In genomic region chrX:53093177-53093655, GRCh38 we compare ENCODE assay signal across 8 cellular contexts. TPM values are rescaled to one million over a fixed set of nuclear protein-coding genes. Genes with fewer than 3 reads are reported as not detected.
A peak's percentile ranks its signal among the peaks of the same experiment; 100 is the strongest.
DNase-seq lines count a peak whose midpoint lies in the region; ATAC-seq, FAIRE-seq and TF ChIP-seq lines count a peak whose summit lies in the region.

No MANE protein-coding gene starts in this region.

- peaks cover 2% of the 10 kb centered on the region; the same call in 2 of the 3 replicates for H3K79me2 ChIP-seq in K562 (ENCODE audit: control insufficient read depth, insufficient read depth, low read length)

- FAIRE-seq in K562 (lab: Jason Lieb, UNC): peak; percentile 62

- CTCF ChIA-PET in HEK293T (lab: Yijun Ruan, JAX): no interaction called here
- CTCF ChIA-PET in K562 (lab: Yijun Ruan, JAX; ENCODE audit: low intra/inter-chr PET ratio): interaction anchor here (0.6 to 1.7 kb wide), 4 partner anchors 22 to 421 kb away, joined by 3 to 4 read pairs (median 4); no protein-coding TSS in a partner anchor

- peak overlapping the region; percentile 92 for H2AFZ ChIP-seq in K562 (ENCODE audit: low read depth, low read length)

- DNase-seq in DMS79 (lab: John Stamatoyannopoulos, UW) (peak; percentile 44), HEK293T (ENCODE audit: extremely low spot score) (peak; percentile 65), NCI-H146 (lab: John Stamatoyannopoulos, UW) (peak; percentile 80), T-helper 9 cell (peak; percentile 66), K562 (ENCODE audit: extremely low read depth in 1 of 4, low spot score in 3 of 4) (peak; percentile 71 to 81 (median 76)), gastrocnemius medialis (peak; percentile 56 to 78), globus pallidus (ENCODE audit: low spot score) (no peak)

- peak overlapping the region; percentile 28 to 59; a peak in 3 of 4 replicates for H3K9ac ChIP-seq in K562 (ENCODE audit: insufficient read depth in 1 of 2, low read depth in 2 of 2, low read length in 2 of 2)
- no peak overlapping the region for H3K9ac ChIP-seq in iPS-15b (ENCODE audit: low read depth, low read length)

- no peaks in the 10 kb centered on the region for H4K20me1 ChIP-seq in K562 (replicated peaks; ENCODE audit: control insufficient read depth, insufficient read depth, low read length)

- intact Hi-C loops in K562 (cut with micrococcal nuclease): no loop called here
- intact Hi-C loops in gastrocnemius medialis (cut with DNase I; ENCODE audit: low total_unique reads): loop anchor here (1.0 to 5.0 kb wide), 3 partner anchors 22 to 349 kb away; partner anchors contain the start of gene KDM5C

- H3K4me2 ChIP-seq in K562 (ENCODE audit: insufficient read depth, low read length): peak overlapping the region; percentile 84

- in situ Hi-C loops in K562 (cut with MboI) (no loop called here), gastrocnemius medialis (cut with MboI; ENCODE audit: low sequenced_read_pairs in 4 of 4) (loop anchor here in 2 of 4 donors (10.0 to 25.0 kb wide), 2 partner anchors 119 to 132 kb away; partner anchors contain the start of gene KDM5C (in 1 of the 2))

- H3K9me3 ChIP-seq in K562 (replicated peaks; ENCODE audit: control insufficient read depth, insufficient read depth, low read depth, low read length) (no peaks in the 10 kb centered on the region; the same call in 1 of the 2 replicates), iPS-15b (ENCODE audit: control insufficient read depth, insufficient read depth, low read length) (no peaks in the 10 kb centered on the region), gastrocnemius medialis (no peaks in the 10 kb centered on the region)

- WGBS in K562 (ENCODE audit: insufficient coverage, low coverage, missing lambda C conversion rate): 0% methylated on average over 11 of the region's 16 CpGs

- POLR2A ChIA-PET in HEK293T (lab: Yijun Ruan, JAX) (no interaction called here), K562 (lab: Yijun Ruan, JAX) (no interaction called here)

- TF ChIP-seq RAD21 in K562 (CRISPR knock-in tag; conservative IDR thresholded peaks at IDR 0.05 in 1 of 2, IDR thresholded peaks at IDR 0.05 in 1 of 2): peak; percentile 39 to 50

- ATAC-seq in K562 (peak; percentile 90), gastrocnemius medialis (peak; percentile 44 to 63)

- H3K4me1 ChIP-seq in K562 (replicated peaks in 1 of 2; ENCODE audit: control insufficient read depth in 2 of 2, insufficient read depth in 2 of 2, low read length in 2 of 2): peaks cover 4 to 6% of the 10 kb centered on the region in 2 experiments; a peak in 2 of 5 replicates
- no peaks in the 10 kb centered on the region for H3K4me1 ChIP-seq in iPS-15b (ENCODE audit: control insufficient read depth, insufficient read depth, low read length)
- peaks cover 7 to 8% of the 10 kb centered on the region in 2 donors for H3K4me1 ChIP-seq in gastrocnemius medialis

- peak; percentile 65 to 69 (median 67) for TF ChIP-seq CTCF in K562 (IDR thresholded peaks at IDR 0.05 in 2 of 3, conservative IDR thresholded peaks at IDR 0.05 in 1 of 3; ENCODE audit: insufficient read depth in 2 of 3, low read depth in 1 of 3, low read length in 3 of 3)
- peak; percentile 18 to 63 (median 58) for TF ChIP-seq CTCF in gastrocnemius medialis (IDR thresholded peaks at IDR 0.05 in 4 of 5, conservative IDR thresholded peaks at IDR 0.05 in 1 of 5)

- no peaks in the 10 kb centered on the region for H3K27me3 ChIP-seq in K562 (ENCODE audit: control insufficient read depth in 2 of 2, insufficient read depth in 2 of 2, low read length in 2 of 2)
- H3K27me3 ChIP-seq in iPS-15b (ENCODE audit: control insufficient read depth, insufficient read depth, low read length): no peaks in the 10 kb centered on the region
- H3K27me3 ChIP-seq in gastrocnemius medialis: no peaks in the 10 kb centered on the region

- TF ChIP-seq POLR2A in K562 (conservative IDR thresholded peaks at IDR 0.05): no peak
- TF ChIP-seq POLR2A in gastrocnemius medialis (IDR thresholded peaks at IDR 0.05): no peak

- H3K4me3 ChIP-seq in K562 (peak overlapping the region; percentile 55), iPS-15b (ENCODE audit: low read depth, low read length) (peak overlapping the region; percentile 48), gastrocnemius medialis (peak overlapping the region; percentile 47 to 71 (median 64))

- TF ChIP-seq EP300 in K562 (IDR thresholded peaks at IDR 0.05; ENCODE audit: low read length): no peak

- BruUV-seq in K562 (replicated peaks; lab: Mats Ljungman, UMichigan): no TSS peak

- no peaks in the 10 kb centered on the region for H3K36me3 ChIP-seq in K562 (ENCODE audit: control insufficient read depth, insufficient read depth, low read length)
- H3K36me3 ChIP-seq in iPS-15b (ENCODE audit: control insufficient read depth, insufficient read depth, low read length): no peaks in the 10 kb centered on the region
- no peaks in the 10 kb centered on the region for H3K36me3 ChIP-seq in gastrocnemius medialis

- H3K27ac ChIP-seq in K562 (ENCODE audit: extremely low read depth, low read depth, low read length) (peak overlapping the region; percentile 86), gastrocnemius medialis (peak overlapping the region; percentile 85 to 95 (median 92))

- no peaks in the 10 kb centered on the region for H3K9me1 ChIP-seq in K562 (ENCODE audit: control insufficient read depth, insufficient read depth, low read length)

TF ChIP-seq in HEK293T, 16 proteins besides CTCF, POLR2A, EP300 and RAD21:
- no peak for TF ChIP-seq HDGF (IDR thresholded peaks at IDR 0.05; ENCODE audit: borderline replicate concordance)
- TF ChIP-seq ELF4 (IDR thresholded peaks at IDR 0.05): no peak
TF ChIP-seq in HEK293T: peak in this region for 0.

TF ChIP-seq in K562, 482 proteins besides CTCF, POLR2A, EP300 and RAD21 (continues in another document):
- no peak for TF ChIP-seq EZH2 (IDR thresholded peaks at IDR 0.05; ENCODE audit: borderline replicate concordance, low read depth, low read length)
- TF ChIP-seq PTRF (tag; IDR thresholded peaks at IDR 0.05): no peak

RNA-seq across cellular contexts. Expression of gene KANTR, which starts 0.7 kb away (rescaled TPM):
- total RNA-seq in K562 (2011; cell fraction: chromatin; rRNA removed; ENCODE audit: low replicate concordance): 16.9 and 33.6 TPM in 2 replicates
- total RNA-seq in K562 (2011; cell fraction: nucleolus; rRNA removed): 10.2 and 14.5 TPM in 2 replicates
- 17.3 and 22.5 TPM in 2 replicates for total RNA-seq in K562 (2011; cell fraction: nucleoplasm; rRNA removed)
- 2.8 and 3.0 TPM in 2 replicates for total RNA-seq in K562 (2014; rRNA removed)
- total RNA-seq in K562 (2014; rRNA removed; fragmentation: Illumina TruSeq; extraction: Trizol): 4.2 and 4.9 TPM in 2 replicates
- total RNA-seq in K562 (2015; rRNA removed; fragmentation: Illumina TruSeq; extraction: Trizol): 4.4 and 5.0 TPM in 2 replicates
- 3.2 and 3.4 TPM in 2 replicates for total RNA-seq in K562 (2021)
- polyA plus RNA-seq in K562 (2011; rRNA removed): 5.1 and 5.7 TPM in 2 replicates
- 1.7 and 2.3 TPM in 2 replicates for polyA plus RNA-seq in K562 (2011; cell fraction: cytosol; rRNA removed)
- polyA plus RNA-seq in K562 (2011; cell fraction: nucleus; rRNA removed): 6.7 and 7.4 TPM in 2 replicates
- 2.0 TPM in 2 replicates for polyA plus RNA-seq in K562 (2012)
- polyA plus RNA-seq in K562 (2014; fragmentation: Illumina TruSeq; extraction: Trizol): 3.3 and 3.4 TPM in 2 replicates
- 1 to 10 TPM; 1.0 to 1.2 TPM for polyA plus RNA-seq in K562 (2014; fragmentation: Nextera tagmentation; extraction: Ambion mirVana)
- polyA plus RNA-seq in K562 (2014; rRNA removed): 3.3 and 3.9 TPM in 2 replicates
- 16.2 TPM in 2 replicates for polyA minus RNA-seq in K562 (2011; rRNA and poly(A)+ RNA removed)
- polyA minus RNA-seq in K562 (2011; cell fraction: cytosol; rRNA and poly(A)+ RNA removed): 1.7 and 4.5 TPM in 2 replicates
- polyA minus RNA-seq in K562 (2011; cell fraction: nucleus; rRNA and poly(A)+ RNA removed): 8.3 and 9.0 TPM in 2 replicates
- 10 to 100 TPM in 2 of 4 donors, 1 to 10 TPM in 2; 3.0 to 13.0 (median 7.4) TPM for total RNA-seq in gastrocnemius medialis

RNA-seq across cellular contexts. Expression of gene TSPYL2, which starts 11.0 kb away (rescaled TPM):
- 25.0 and 49.1 TPM in 2 replicates for total RNA-seq in K562 (2011; cell fraction: chromatin; rRNA removed; ENCODE audit: low replicate concordance)
- total RNA-seq in K562 (2011; cell fraction: nucleolus; rRNA removed): 11.3 and 20.2 TPM in 2 replicates
- 19.7 and 20.6 TPM in 2 replicates for total RNA-seq in K562 (2011; cell fraction: nucleoplasm; rRNA removed)
- total RNA-seq in K562 (2014; rRNA removed) (10.8 and 11.3 TPM in 2 replicates), K562 (2014; rRNA removed; fragmentation: Illumina TruSeq; extraction: Trizol) (7.4 and 9.8 TPM in 2 replicates), K562 (2015; rRNA removed; fragmentation: Illumina TruSeq; extraction: Trizol) (6.5 and 7.2 TPM in 2 replicates), K562 (2021) (10.8 and 12.1 TPM in 2 replicates), gastrocnemius medialis (100 to 1,000 TPM in 1 of 4 donors, 10 to 100 TPM in 3; 46.7 to 161 (median 78.6) TPM)
- polyA plus RNA-seq in K562 (2011; rRNA removed) (18.6 and 20.0 TPM in 2 replicates), K562 (2014; fragmentation: Illumina TruSeq; extraction: Trizol) (16.8 and 17.1 TPM in 2 replicates), K562 (2014; fragmentation: Nextera tagmentation; extraction: Ambion mirVana) (under 1 TPM; 0.41 to 0.88 TPM), K562 (2014; rRNA removed) (11.0 and 15.7 TPM in 2 replicates)
- polyA plus RNA-seq in K562 (2011; cell fraction: cytosol; rRNA removed): 8.4 and 9.5 TPM in 2 replicates
- 63.1 and 81.1 TPM in 2 replicates for polyA plus RNA-seq in K562 (2011; cell fraction: nucleus; rRNA removed)
- polyA plus RNA-seq in K562 (2012): 12.1 and 13.5 TPM in 2 replicates
- polyA minus RNA-seq in K562 (2011; rRNA and poly(A)+ RNA removed): 24.7 and 29.4 TPM in 2 replicates
- polyA minus RNA-seq in K562 (2011; cell fraction: cytosol; rRNA and poly(A)+ RNA removed): 6.0 and 8.6 TPM in 2 replicates
- polyA minus RNA-seq in K562 (2011; cell fraction: nucleus; rRNA and poly(A)+ RNA removed): 6.3 and 8.8 TPM in 2 replicates

RNA-seq across cellular contexts. Expression of gene GPR173, which starts 44.6 kb away (rescaled TPM):
- not detected in 2 replicates for total RNA-seq in K562 (2011; cell fraction: chromatin; rRNA removed; ENCODE audit: low replicate concordance)
- total RNA-seq in K562 (2011; cell fraction: nucleolus; rRNA removed): not detected in 2 replicates
- not detected in 2 replicates for total RNA-seq in K562 (2011; cell fraction: nucleoplasm; rRNA removed)
- total RNA-seq in K562 (2014; rRNA removed) (not detected in 2 replicates), K562 (2014; rRNA removed; fragmentation: Illumina TruSeq; extraction: Trizol) (not detected in 2 replicates), K562 (2015; rRNA removed; fragmentation: Illumina TruSeq; extraction: Trizol) (not detected in 2 replicates), K562 (2021) (not detected in 2 replicates), gastrocnemius medialis (under 1 TPM in 3 of 4 donors, not detected in 1; 0.07 to 0.31 (median 0.10) TPM)
- polyA plus RNA-seq in K562 (2011; rRNA removed) (0.01 TPM in 2 replicates), K562 (2014; fragmentation: Illumina TruSeq; extraction: Trizol) (not detected in 2 replicates), K562 (2014; fragmentation: Nextera tagmentation; extraction: Ambion mirVana) (not detected), K562 (2014; rRNA removed) (not detected in 2 replicates)
- not detected in 2 replicates for polyA plus RNA-seq in K562 (2011; cell fraction: cytosol; rRNA removed)
- polyA plus RNA-seq in K562 (2011; cell fraction: nucleus; rRNA removed): 0.07 TPM in 1 of 2 replicates, not detected in the other
- 0.03 TPM in 1 of 2 replicates, not detected in the other for polyA plus RNA-seq in K562 (2012)
- polyA minus RNA-seq in K562 (2011; rRNA and poly(A)+ RNA removed): 0.04 TPM in 1 of 2 replicates, not detected in the other
- polyA minus RNA-seq in K562 (2011; cell fraction: cytosol; rRNA and poly(A)+ RNA removed): not detected in 2 replicates
- polyA minus RNA-seq in K562 (2011; cell fraction: nucleus; rRNA and poly(A)+ RNA removed): not detected in 2 replicates
